1 cellular context compared by ENCODE assay signal in the genomic region with DNA sequence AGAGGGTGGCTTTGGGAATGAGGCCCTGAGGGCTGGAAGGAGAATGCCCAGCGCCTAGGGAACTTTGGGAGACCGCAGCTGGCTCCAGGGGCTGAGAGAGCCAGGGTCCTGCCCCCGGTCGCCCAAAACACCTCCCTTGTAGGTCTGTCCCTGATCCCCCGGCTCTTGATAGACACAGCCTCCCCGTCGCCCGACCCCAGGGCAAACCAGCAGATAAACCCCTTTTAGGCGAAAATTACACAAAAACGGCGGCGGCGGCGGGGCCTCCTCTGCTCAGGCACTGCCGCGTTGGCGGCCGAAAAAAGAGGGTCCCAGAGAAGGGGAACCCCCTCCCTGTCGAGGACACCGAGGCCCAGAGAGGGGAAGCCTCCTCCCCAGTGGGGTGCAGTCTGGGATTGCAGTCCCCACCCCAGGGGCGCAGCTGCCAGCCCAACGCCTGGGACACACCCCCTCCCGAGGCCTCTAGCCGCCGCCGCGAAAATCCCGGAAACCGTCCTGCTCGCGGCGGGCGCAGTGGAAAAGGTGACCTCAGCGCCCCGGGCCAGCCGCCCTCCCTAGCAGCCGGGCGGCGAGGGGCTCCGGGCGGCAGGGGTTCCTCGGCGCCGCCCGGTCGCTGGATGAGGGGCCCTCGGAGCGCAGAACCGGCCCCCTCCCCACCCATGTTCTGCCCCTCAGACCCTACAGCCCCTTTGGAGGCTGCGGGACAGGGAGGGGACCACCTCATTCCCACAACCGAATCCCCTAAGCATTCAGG.
TF ChIP-seq lines count a peak whose summit lies in the region.

No MANE protein-coding gene starts in this region.

TF ChIP-seq in H1, 55 proteins besides CTCF, POLR2A, EP300 and RAD21:
- TF ChIP-seq SP2 (IDR thresholded peaks at IDR 0.05; ENCODE audit: low read length) = no peak
- TF ChIP-seq CEBPB (IDR thresholded peaks at IDR 0.05; ENCODE audit: low read depth, low read length) = no peak
- no peak for TF ChIP-seq TCF12 (IDR thresholded peaks at IDR 0.05; ENCODE audit: low read depth, low read length)
- no peak for TF ChIP-seq SIX5 (IDR thresholded peaks at IDR 0.05; ENCODE audit: low read depth, low read length)
- no peak for TF ChIP-seq SIN3A (conservative IDR thresholded peaks at IDR 0.05 in 1 of 2, IDR thresholded peaks at IDR 0.05 in 1 of 2; ENCODE audit: low read depth in 1 of 2, low read length in 2 of 2)
- TF ChIP-seq SUZ12 (IDR thresholded peaks at IDR 0.05; ENCODE audit: low read length) = peak; percentile 96
- peak; percentile 92 for TF ChIP-seq EZH2 (IDR thresholded peaks at IDR 0.05; ENCODE audit: low read depth, low read length, severe bottlenecking)
- no peak for TF ChIP-seq MAFK (IDR thresholded peaks at IDR 0.05; ENCODE audit: low read depth, low read length)
- peak; percentile 7 for TF ChIP-seq CTBP2 (IDR thresholded peaks at IDR 0.05; ENCODE audit: borderline replicate concordance, insufficient read depth, insufficient read length, low read length)
- TF ChIP-seq, protein P1, sequence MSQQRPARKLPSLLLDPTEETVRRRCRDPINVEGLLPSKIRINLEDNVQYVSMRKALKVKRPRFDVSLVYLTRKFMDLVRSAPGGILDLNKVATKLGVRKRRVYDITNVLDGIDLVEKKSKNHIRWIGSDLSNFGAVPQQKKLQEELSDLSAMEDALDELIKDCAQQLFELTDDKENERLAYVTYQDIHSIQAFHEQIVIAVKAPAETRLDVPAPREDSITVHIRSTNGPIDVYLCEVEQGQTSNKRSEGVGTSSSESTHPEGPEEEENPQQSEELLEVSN (IDR thresholded peaks at IDR 0.05) = no peak
- no peak for TF ChIP-seq KDM1A (IDR thresholded peaks at IDR 0.05; ENCODE audit: borderline replicate concordance, low read length)
- TF ChIP-seq CBX5 (IDR thresholded peaks at IDR 0.05; ENCODE audit: low read depth, low read length) = no peak
- no peak for TF ChIP-seq POLR2AphosphoS5 (IDR thresholded peaks at IDR 0.05; ENCODE audit: low read depth, low read length)
- no peak for TF ChIP-seq HDAC6 (IDR thresholded peaks at IDR 0.05; ENCODE audit: low read depth, low read length)
- TF ChIP-seq, protein P2, sequence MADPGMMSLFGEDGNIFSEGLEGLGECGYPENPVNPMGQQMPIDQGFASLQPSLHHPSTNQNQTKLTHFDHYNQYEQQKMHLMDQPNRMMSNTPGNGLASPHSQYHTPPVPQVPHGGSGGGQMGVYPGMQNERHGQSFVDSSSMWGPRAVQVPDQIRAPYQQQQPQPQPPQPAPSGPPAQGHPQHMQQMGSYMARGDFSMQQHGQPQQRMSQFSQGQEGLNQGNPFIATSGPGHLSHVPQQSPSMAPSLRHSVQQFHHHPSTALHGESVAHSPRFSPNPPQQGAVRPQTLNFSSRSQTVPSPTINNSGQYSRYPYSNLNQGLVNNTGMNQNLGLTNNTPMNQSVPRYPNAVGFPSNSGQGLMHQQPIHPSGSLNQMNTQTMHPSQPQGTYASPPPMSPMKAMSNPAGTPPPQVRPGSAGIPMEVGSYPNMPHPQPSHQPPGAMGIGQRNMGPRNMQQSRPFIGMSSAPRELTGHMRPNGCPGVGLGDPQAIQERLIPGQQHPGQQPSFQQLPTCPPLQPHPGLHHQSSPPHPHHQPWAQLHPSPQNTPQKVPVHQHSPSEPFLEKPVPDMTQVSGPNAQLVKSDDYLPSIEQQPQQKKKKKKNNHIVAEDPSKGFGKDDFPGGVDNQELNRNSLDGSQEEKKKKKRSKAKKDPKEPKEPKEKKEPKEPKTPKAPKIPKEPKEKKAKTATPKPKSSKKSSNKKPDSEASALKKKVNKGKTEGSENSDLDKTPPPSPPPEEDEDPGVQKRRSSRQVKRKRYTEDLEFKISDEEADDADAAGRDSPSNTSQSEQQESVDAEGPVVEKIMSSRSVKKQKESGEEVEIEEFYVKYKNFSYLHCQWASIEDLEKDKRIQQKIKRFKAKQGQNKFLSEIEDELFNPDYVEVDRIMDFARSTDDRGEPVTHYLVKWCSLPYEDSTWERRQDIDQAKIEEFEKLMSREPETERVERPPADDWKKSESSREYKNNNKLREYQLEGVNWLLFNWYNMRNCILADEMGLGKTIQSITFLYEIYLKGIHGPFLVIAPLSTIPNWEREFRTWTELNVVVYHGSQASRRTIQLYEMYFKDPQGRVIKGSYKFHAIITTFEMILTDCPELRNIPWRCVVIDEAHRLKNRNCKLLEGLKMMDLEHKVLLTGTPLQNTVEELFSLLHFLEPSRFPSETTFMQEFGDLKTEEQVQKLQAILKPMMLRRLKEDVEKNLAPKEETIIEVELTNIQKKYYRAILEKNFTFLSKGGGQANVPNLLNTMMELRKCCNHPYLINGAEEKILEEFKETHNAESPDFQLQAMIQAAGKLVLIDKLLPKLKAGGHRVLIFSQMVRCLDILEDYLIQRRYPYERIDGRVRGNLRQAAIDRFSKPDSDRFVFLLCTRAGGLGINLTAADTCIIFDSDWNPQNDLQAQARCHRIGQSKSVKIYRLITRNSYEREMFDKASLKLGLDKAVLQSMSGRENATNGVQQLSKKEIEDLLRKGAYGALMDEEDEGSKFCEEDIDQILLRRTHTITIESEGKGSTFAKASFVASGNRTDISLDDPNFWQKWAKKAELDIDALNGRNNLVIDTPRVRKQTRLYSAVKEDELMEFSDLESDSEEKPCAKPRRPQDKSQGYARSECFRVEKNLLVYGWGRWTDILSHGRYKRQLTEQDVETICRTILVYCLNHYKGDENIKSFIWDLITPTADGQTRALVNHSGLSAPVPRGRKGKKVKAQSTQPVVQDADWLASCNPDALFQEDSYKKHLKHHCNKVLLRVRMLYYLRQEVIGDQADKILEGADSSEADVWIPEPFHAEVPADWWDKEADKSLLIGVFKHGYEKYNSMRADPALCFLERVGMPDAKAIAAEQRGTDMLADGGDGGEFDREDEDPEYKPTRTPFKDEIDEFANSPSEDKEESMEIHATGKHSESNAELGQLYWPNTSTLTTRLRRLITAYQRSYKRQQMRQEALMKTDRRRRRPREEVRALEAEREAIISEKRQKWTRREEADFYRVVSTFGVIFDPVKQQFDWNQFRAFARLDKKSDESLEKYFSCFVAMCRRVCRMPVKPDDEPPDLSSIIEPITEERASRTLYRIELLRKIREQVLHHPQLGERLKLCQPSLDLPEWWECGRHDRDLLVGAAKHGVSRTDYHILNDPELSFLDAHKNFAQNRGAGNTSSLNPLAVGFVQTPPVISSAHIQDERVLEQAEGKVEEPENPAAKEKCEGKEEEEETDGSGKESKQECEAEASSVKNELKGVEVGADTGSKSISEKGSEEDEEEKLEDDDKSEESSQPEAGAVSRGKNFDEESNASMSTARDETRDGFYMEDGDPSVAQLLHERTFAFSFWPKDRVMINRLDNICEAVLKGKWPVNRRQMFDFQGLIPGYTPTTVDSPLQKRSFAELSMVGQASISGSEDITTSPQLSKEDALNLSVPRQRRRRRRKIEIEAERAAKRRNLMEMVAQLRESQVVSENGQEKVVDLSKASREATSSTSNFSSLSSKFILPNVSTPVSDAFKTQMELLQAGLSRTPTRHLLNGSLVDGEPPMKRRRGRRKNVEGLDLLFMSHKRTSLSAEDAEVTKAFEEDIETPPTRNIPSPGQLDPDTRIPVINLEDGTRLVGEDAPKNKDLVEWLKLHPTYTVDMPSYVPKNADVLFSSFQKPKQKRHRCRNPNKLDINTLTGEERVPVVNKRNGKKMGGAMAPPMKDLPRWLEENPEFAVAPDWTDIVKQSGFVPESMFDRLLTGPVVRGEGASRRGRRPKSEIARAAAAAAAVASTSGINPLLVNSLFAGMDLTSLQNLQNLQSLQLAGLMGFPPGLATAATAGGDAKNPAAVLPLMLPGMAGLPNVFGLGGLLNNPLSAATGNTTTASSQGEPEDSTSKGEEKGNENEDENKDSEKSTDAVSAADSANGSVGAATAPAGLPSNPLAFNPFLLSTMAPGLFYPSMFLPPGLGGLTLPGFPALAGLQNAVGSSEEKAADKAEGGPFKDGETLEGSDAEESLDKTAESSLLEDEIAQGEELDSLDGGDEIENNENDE (IDR thresholded peaks at IDR 0.05; ENCODE audit: insufficient replicate concordance, low read length) = no peak
- no peak for TF ChIP-seq YY1 (IDR thresholded peaks at IDR 0.05; ENCODE audit: low read depth, low read length)
- no peak for TF ChIP-seq TEAD4 (IDR thresholded peaks at IDR 0.05; ENCODE audit: low read depth, low read length)
- TF ChIP-seq FOSL1 (IDR thresholded peaks at IDR 0.05; ENCODE audit: insufficient read depth, low read depth, low read length) = no peak
- TF ChIP-seq, protein P3, sequence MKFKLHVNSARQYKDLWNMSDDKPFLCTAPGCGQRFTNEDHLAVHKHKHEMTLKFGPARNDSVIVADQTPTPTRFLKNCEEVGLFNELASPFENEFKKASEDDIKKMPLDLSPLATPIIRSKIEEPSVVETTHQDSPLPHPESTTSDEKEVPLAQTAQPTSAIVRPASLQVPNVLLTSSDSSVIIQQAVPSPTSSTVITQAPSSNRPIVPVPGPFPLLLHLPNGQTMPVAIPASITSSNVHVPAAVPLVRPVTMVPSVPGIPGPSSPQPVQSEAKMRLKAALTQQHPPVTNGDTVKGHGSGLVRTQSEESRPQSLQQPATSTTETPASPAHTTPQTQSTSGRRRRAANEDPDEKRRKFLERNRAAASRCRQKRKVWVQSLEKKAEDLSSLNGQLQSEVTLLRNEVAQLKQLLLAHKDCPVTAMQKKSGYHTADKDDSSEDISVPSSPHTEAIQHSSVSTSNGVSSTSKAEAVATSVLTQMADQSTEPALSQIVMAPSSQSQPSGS (IDR thresholded peaks at IDR 0.05; ENCODE audit: low read length) = no peak
- TF ChIP-seq BCL11A (IDR thresholded peaks at IDR 0.05; ENCODE audit: low read depth in 2 of 2, low read length in 2 of 2) = no peak
- TF ChIP-seq JUN (IDR thresholded peaks at IDR 0.05; ENCODE audit: low read depth, low read length) = no peak
- no peak for TF ChIP-seq POU5F1 (IDR thresholded peaks at IDR 0.05; ENCODE audit: low read depth, low read length)
- TF ChIP-seq, protein P4, sequence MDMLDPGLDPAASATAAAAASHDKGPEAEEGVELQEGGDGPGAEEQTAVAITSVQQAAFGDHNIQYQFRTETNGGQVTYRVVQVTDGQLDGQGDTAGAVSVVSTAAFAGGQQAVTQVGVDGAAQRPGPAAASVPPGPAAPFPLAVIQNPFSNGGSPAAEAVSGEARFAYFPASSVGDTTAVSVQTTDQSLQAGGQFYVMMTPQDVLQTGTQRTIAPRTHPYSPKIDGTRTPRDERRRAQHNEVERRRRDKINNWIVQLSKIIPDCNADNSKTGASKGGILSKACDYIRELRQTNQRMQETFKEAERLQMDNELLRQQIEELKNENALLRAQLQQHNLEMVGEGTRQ (IDR thresholded peaks at IDR 0.05; ENCODE audit: low read length) = no peak
- TF ChIP-seq RBBP5 (IDR thresholded peaks at IDR 0.05; ENCODE audit: borderline replicate concordance, low read depth, low read length) = no peak
- TF ChIP-seq KDM5A (IDR thresholded peaks at IDR 0.05; ENCODE audit: low read length) = no peak
TF ChIP-seq in H1: peak in this region for 3.
